1 cellular context compared by ENCODE assay signal in genomic region chr11:67632175-67632981, GRCh38.
TF ChIP-seq lines count a peak whose summit lies in the region.

No MANE protein-coding gene starts in this region.

TF ChIP-seq in K562, 482 proteins besides CTCF, POLR2A, EP300 and RAD21:
- TF ChIP-seq USF1 (CRISPR knock-in tag; IDR thresholded peaks at IDR 0.05) = peak; percentile 35; the same call in 1 of the 2 replicates
- TF ChIP-seq BACH1 (tag; IDR thresholded peaks at IDR 0.05) = no peak
- peak; percentile 83 for TF ChIP-seq SMARCA5 (IDR thresholded peaks at IDR 0.05)
- peak; percentile 71; the same call in 1 of the 2 replicates for TF ChIP-seq HDAC2 (IDR thresholded peaks at IDR 0.05)
- TF ChIP-seq RBM25 (IDR thresholded peaks at IDR 0.05; ENCODE audit: low read depth, low read length, severe bottlenecking) = peak; percentile 93
- 0 out of 2 replicates have a peak, but pooled peaks have one; percentile 34 for TF ChIP-seq ZBTB33 (CRISPR knock-in tag; IDR thresholded peaks at IDR 0.05)
- TF ChIP-seq ADNP (tag; IDR thresholded peaks at IDR 0.05) = 0 out of 2 replicates have a peak, but pooled peaks have one; percentile 65
- no peak for TF ChIP-seq SAP30 (IDR thresholded peaks at IDR 0.05; ENCODE audit: borderline replicate concordance, insufficient read depth, low read depth, low read length, poor library complexity, severe bottlenecking)
- no peak for TF ChIP-seq PTTG1 (tag; IDR thresholded peaks at IDR 0.05; ENCODE audit: low read depth)
- peak; percentile 34 to 78; a peak in 3 of 4 replicates for TF ChIP-seq KDM1A (IDR thresholded peaks at IDR 0.05)
- peak; percentile 48 for TF ChIP-seq NFIC (IDR thresholded peaks at IDR 0.05)
- TF ChIP-seq PTBP1 (IDR thresholded peaks at IDR 0.05; ENCODE audit: low read depth, low read length) = 0 out of 2 replicates have a peak, but pooled peaks have one; percentile 41
- TF ChIP-seq BCOR (IDR thresholded peaks at IDR 0.05) = peak; percentile 92
- TF ChIP-seq TCF15 (CRISPR knock-in tag; IDR thresholded peaks at IDR 0.05) = no peak
- TF ChIP-seq CBX1 (IDR thresholded peaks at IDR 0.05; ENCODE audit: low read depth) = peak; percentile 88; the same call in 1 of the 2 replicates
- no peak for TF ChIP-seq TBL1XR1 (IDR thresholded peaks at IDR 0.05; ENCODE audit: low read length in 2 of 2)
- no peak for TF ChIP-seq MLX (CRISPR knock-in tag; conservative IDR thresholded peaks at IDR 0.05)
- TF ChIP-seq RCOR1 (IDR thresholded peaks at IDR 0.05; ENCODE audit: borderline replicate concordance in 1 of 2, low read depth in 2 of 2, low read length in 2 of 2) = peak in 1 of 2 experiments; percentile 46; a peak in 1 of 4 replicates
TF ChIP-seq in K562: peak in this region for 12.
